ENCODE assay signal across 8 cellular contexts in genomic region chr4:98546910-98547544, GRCh38.
DNase-seq lines count a peak whose midpoint lies in the region; FAIRE-seq and TF ChIP-seq lines count a peak whose summit lies in the region.

No MANE protein-coding gene starts in this region.

- DNase-seq in H54 (ENCODE audit: insufficient read length, low spot score) (peak; percentile 6), cerebellum (ENCODE audit: low spot score) (peak; percentile 57), iris pigment epithelial cell (ENCODE audit: low read depth) (peak; percentile 68), smooth muscle cell (lab: John Stamatoyannopoulos, UW; ENCODE audit: unreplicated experiment) (no peak), HTR-8/SVneo (ENCODE audit: insufficient read length, low spot score) (no peak), GM13977 (ENCODE audit: low spot score) (no peak), NCI-H1930 (lab: John Stamatoyannopoulos, UW) (no peak)
- DNase-seq in activated CD4-positive, alpha-beta T cell treated with anti-CD3 and anti-CD28 coated beads for 48 hours, result no peak

- H3K27ac ChIP-seq in smooth muscle cell (ENCODE audit: low read depth), result no peak overlapping the region

- no peak for FAIRE-seq in H54 (lab: Jason Lieb, UNC)
- no peak for FAIRE-seq in HTR-8/SVneo (lab: Jason Lieb, UNC)

- H2AFZ ChIP-seq in smooth muscle cell (ENCODE audit: low read depth), result no peak overlapping the region

- H3K4me2 ChIP-seq in smooth muscle cell, result peak overlapping the region; percentile 60

- H3K36me3 ChIP-seq in smooth muscle cell (ENCODE audit: low read depth), result no peaks in the 10 kb centered on the region

- H3K9ac ChIP-seq in smooth muscle cell (ENCODE audit: low read depth), result no peak overlapping the region

- in situ Hi-C loops in GM13977 (cut with MboI; ENCODE audit: low pct_unique_long_range_greater_than_20kb, low sequenced_read_pairs, unreplicated experiment), result no loop called here

- H4K20me1 ChIP-seq in smooth muscle cell (ENCODE audit: low read depth), result peaks cover 16% of the 10 kb centered on the region

- no peak for TF ChIP-seq POLR2A in H54 (IDR thresholded peaks at IDR 0.05; ENCODE audit: low read depth, low read length)

- no peaks in the 10 kb centered on the region for H3K4me1 ChIP-seq in smooth muscle cell (ENCODE audit: low read depth)

- H3F3A ChIP-seq in smooth muscle cell (ENCODE audit: low read depth), result no peaks in the 10 kb centered on the region

- H3K27me3 ChIP-seq in smooth muscle cell (ENCODE audit: low read depth), result no peaks in the 10 kb centered on the region

- H3K9me3 ChIP-seq in smooth muscle cell (replicated peaks; ENCODE audit: low read depth), result no peaks in the 10 kb centered on the region

- 65% methylated on average over 16 of the region's 16 CpGs for WGBS in smooth muscle cell (ENCODE audit: low lambda C conversion rate)

- H3K4me3 ChIP-seq in smooth muscle cell, result peak overlapping the region; percentile 15

- TF ChIP-seq CTCF in smooth muscle cell (IDR thresholded peaks at IDR 0.05; ENCODE audit: borderline replicate concordance, insufficient read depth, poor library complexity, severe bottlenecking) (no peak), GM13977 (IDR thresholded peaks at IDR 0.05; ENCODE audit: extremely low read depth, insufficient read depth, missing control alignments) (no peak)

- H3K79me2 ChIP-seq in smooth muscle cell (ENCODE audit: low read depth), result peaks cover 82% of the 10 kb centered on the region

Comparison
In these comparisons a context has a peak if more than half of its experiments do, and no peak if none do; other contexts are left out.
1. DNase-seq: peak in H54 (single experiment), cerebellum (single experiment) and iris pigment epithelial cell (single experiment); none in smooth muscle cell (single experiment), HTR-8/SVneo (single experiment), activated CD4-positive, alpha-beta T cell treated with anti-CD3 and anti-CD28 coated beads for 48 hours (single experiment), GM13977 (single experiment) and NCI-H1930 (0 of 2).